ENCODE assay signal across 1 cellular context in the genomic region with DNA sequence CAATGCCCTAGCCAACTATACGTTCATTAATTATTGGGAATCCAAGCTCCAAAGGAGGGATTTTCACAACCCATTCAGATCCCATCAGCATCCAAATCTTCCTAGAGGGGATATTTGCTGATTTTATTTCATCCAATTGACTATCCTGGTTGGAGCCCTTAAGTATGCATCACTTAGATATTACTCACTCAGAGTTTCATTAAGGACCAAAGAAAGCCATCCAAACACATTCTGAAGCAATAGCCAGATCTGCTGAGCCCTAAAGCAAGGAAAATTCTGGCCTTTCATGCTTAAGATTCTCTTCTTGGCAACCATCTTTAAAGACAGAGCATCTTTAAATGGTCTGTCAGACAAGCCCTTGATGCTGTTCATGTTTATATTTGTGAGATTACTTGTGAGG.
TF ChIP-seq lines count a peak whose summit lies in the region.

No MANE protein-coding gene starts in this region.

TF ChIP-seq in SK-N-SH, 30 proteins besides CTCF, POLR2A, EP300 and RAD21 (continued from another document):
- TF ChIP-seq TEAD4 (IDR thresholded peaks at IDR 0.05; ENCODE audit: borderline replicate concordance, insufficient read depth) (no peak), RCOR1 (IDR thresholded peaks at IDR 0.05; ENCODE audit: low read length) (no peak), SIN3A (IDR thresholded peaks at IDR 0.05; ENCODE audit: borderline replicate concordance, low read depth, low read length) (no peak), FOXJ3 (CRISPR knock-in tag; IDR thresholded peaks at IDR 0.05) (no peak), JUND (IDR thresholded peaks at IDR 0.05) (no peak)
